ENCODE assay signal across 1 cellular context in the genomic region with DNA sequence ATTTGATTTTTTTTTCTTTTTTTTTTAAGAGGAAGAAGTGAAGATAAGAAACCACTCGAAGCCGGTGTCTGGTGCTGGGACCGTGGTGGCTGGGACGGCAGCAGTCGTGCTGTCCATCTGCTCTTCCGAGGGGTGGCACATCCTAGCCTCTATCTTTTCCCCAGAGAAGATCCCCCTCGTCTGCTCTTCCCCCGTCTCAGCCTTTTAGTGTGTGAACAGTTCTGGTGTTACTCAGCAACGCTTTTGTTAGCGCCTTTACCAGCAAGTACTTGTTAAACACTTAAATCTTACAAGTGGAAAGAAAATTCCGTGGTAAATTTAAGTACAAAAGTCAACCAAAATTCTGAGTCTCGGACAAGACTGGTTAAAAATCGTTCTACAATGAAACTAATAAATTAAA.
TF ChIP-seq lines count a peak whose summit lies in the region.

No MANE protein-coding gene starts in this region.

TF ChIP-seq in GM12878, 131 proteins besides CTCF, POLR2A, EP300 and RAD21:
- TF ChIP-seq, protein P1, sequence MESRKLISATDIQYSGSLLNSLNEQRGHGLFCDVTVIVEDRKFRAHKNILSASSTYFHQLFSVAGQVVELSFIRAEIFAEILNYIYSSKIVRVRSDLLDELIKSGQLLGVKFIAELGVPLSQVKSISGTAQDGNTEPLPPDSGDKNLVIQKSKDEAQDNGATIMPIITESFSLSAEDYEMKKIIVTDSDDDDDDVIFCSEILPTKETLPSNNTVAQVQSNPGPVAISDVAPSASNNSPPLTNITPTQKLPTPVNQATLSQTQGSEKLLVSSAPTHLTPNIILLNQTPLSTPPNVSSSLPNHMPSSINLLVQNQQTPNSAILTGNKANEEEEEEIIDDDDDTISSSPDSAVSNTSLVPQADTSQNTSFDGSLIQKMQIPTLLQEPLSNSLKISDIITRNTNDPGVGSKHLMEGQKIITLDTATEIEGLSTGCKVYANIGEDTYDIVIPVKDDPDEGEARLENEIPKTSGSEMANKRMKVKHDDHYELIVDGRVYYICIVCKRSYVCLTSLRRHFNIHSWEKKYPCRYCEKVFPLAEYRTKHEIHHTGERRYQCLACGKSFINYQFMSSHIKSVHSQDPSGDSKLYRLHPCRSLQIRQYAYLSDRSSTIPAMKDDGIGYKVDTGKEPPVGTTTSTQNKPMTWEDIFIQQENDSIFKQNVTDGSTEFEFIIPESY (IDR thresholded peaks at IDR 0.05), result peak; percentile 77; the same call in 1 of the 2 replicates
- TF ChIP-seq POU2F2 (IDR thresholded peaks at IDR 0.05; ENCODE audit: borderline replicate concordance, low read depth, low read length), result no peak
